In the genomic region with DNA sequence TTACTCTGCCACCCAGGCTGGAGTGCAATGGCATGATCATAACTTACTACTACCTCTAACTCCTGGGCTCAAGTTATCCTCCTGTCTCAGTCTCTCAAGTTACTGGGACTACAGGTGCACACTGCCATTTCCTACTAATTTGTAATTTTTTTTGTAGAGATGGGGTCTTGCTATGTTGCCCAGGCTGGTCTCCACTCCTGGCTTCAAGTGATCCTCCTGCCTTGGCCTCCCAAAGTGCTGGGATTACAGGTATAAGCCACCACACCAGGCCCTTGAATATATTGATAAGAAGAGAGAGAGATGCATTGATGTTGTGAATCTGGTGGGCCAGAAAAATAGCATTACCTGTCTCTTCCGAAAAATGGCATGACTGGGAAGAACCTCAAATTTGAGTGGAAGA, we compare ENCODE assay signal across 8 cellular contexts.
"Had no signal": no experiment of that assay in that cellular context is flagged by ENCODE, and none has a peak within 500 bp of the region (broad histone marks: within the 10 kb centered on the region; RNA-seq: fewer than 3 reads in every experiment).

No MANE protein-coding gene starts in this region.

- DNase-seq: GDM1, GF-D8 had no signal

- ATAC-seq: GM12878 had no signal

- H3K4me3 ChIP-seq: GM12878 had no signal

- FAIRE-seq: G401.6, GM12878, GM12891, GM12892, GM18507, GM19239 had no signal
